8 cellular contexts compared by ENCODE assay signal in genomic region chr10:6144609-6145413, GRCh38. TPM values are rescaled to one million over a fixed set of nuclear protein-coding genes. Genes with fewer than 3 reads are reported as not detected.
DNase-seq lines count a peak whose midpoint lies in the region; ATAC-seq and TF ChIP-seq lines count a peak whose summit lies in the region.

No MANE protein-coding gene starts in this region.

- peak; percentile 67 for DNase-seq in NCI-H460 (ENCODE audit: extremely low read depth, low read depth)
- DNase-seq in activated CD4-positive, alpha-beta memory T cell treated with anti-CD3 and anti-CD28 coated beads, Interleukin-2, amount 10 ng/mL, durations not matched to agents 7 days and 5 days = peak; percentile 92
- DNase-seq in ecto neural progenitor cell (ENCODE audit: low spot score) = peak; percentile 88
- DNase-seq in lung (ENCODE audit: low spot score) = peak; percentile 91
- DNase-seq in stimulated activated CD4-positive, alpha-beta T cell treated with anti-CD3 and anti-CD28 coated beads, TNF-alpha, amount 100 ng/mL, for 24 hours (ENCODE audit: low read depth in 3 of 3) = peak; percentile 76 to 88 (median 81)

- H3K4me1 Mint-ChIP-seq in activated CD4-positive, alpha-beta memory T cell treated with anti-CD3 and anti-CD28 coated beads, Interleukin-2, amount 10 ng/mL, durations not matched to agents 7 days and 5 days = peaks cover 87% of the 10 kb centered on the region

- H3K27me3 ChIP-seq in lung (ENCODE audit: control insufficient read depth, insufficient read depth) = no peaks in the 10 kb centered on the region

- H3K27me3 Mint-ChIP-seq in activated CD4-positive, alpha-beta memory T cell treated with anti-CD3 and anti-CD28 coated beads, Interleukin-2, amount 10 ng/mL, durations not matched to agents 7 days and 5 days = no peaks in the 10 kb centered on the region

- no peaks in the 10 kb centered on the region for H3K9me3 Mint-ChIP-seq in activated CD4-positive, alpha-beta memory T cell treated with anti-CD3 and anti-CD28 coated beads, Interleukin-2, amount 10 ng/mL, durations not matched to agents 7 days and 5 days

- POLR2A ChIA-PET in activated CD4-positive, alpha-beta memory T cell treated with anti-CD3 and anti-CD28 coated beads, Interleukin-2, amount 10 ng/mL, durations not matched to agents 7 days and 5 days (lab: Charles Lee) = interaction anchor here (0.6 to 4.9 kb wide), 10 partner anchors 10 to 95 kb away, joined by 3 to 29 read pairs (median 6); no protein-coding TSS in a partner anchor

- H3K4me3 ChIP-seq in lung = peak overlapping the region; percentile 73

- H3K27ac Mint-ChIP-seq in activated CD4-positive, alpha-beta memory T cell treated with anti-CD3 and anti-CD28 coated beads, Interleukin-2, amount 10 ng/mL, durations not matched to agents 7 days and 5 days = peak overlapping the region; percentile 73

- H3K27ac ChIP-seq in 22Rv1 = peak overlapping the region; percentile 40; the same call in 1 of the 2 replicates
- H3K27ac ChIP-seq in lung (ENCODE audit: low read depth in 1 of 2, low read length in 1 of 2) = peak overlapping the region; percentile 82

- 0 to 1% methylated on average over 65 to 106 of the region's 106 CpGs for WGBS in lung, 2 donors

- no peaks in the 10 kb centered on the region for H3K9me3 ChIP-seq in lung (ENCODE audit: control insufficient read depth in 2 of 2, insufficient read depth in 1 of 2, low read length in 1 of 2)

- ATAC-seq in GM18511 (IDR thresholded peaks at IDR 0.05; ENCODE audit: unreplicated experiment) = peak; percentile 70
- peak; percentile 68 for ATAC-seq in HG02981 (IDR thresholded peaks at IDR 0.05; ENCODE audit: unreplicated experiment)
- peak; percentile 93 for ATAC-seq in lung (ENCODE audit: insufficient read depth, low FRiP score)

- CTCF ChIA-PET in activated CD4-positive, alpha-beta memory T cell treated with anti-CD3 and anti-CD28 coated beads, Interleukin-2, amount 10 ng/mL, durations not matched to agents 7 days and 5 days (lab: Charles Lee) = interaction anchor here (0.7 to 2.1 kb wide), 10 partner anchors 8 to 257 kb away, joined by 3 to 6 read pairs (median 4); partner anchors contain the start of genes FBH1 and PFKFB3

- peak overlapping the region; percentile 84 for H3K4me3 Mint-ChIP-seq in activated CD4-positive, alpha-beta memory T cell treated with anti-CD3 and anti-CD28 coated beads, Interleukin-2, amount 10 ng/mL, durations not matched to agents 7 days and 5 days

- peaks cover 0 to 4% of the 10 kb centered on the region in 2 donors for H3K4me1 ChIP-seq in lung (ENCODE audit: control insufficient read depth in 2 of 2, insufficient read depth in 2 of 2, low read length in 2 of 2)

- TF ChIP-seq CTCF in 22Rv1 (IDR thresholded peaks at IDR 0.05) (no peak), lung (IDR thresholded peaks at IDR 0.05; ENCODE audit: control extremely low read depth, extremely low read depth) (no peak)

- no peaks in the 10 kb centered on the region for H3K36me3 ChIP-seq in lung (ENCODE audit: control insufficient read depth in 2 of 2, insufficient read depth in 2 of 2, low read length in 2 of 2)

- H3K36me3 Mint-ChIP-seq in activated CD4-positive, alpha-beta memory T cell treated with anti-CD3 and anti-CD28 coated beads, Interleukin-2, amount 10 ng/mL, durations not matched to agents 7 days and 5 days (ENCODE audit: low read depth) = peaks cover 23% of the 10 kb centered on the region

RNA-seq across cellular contexts. Expression of gene RBM17, which starts 56.0 kb away (rescaled TPM):
- 33.8 and 40.2 TPM in 2 replicates for total RNA-seq in NCI-H460 (2014; rRNA removed; shearing (Covaris generic))
- 112 and 121 TPM in 2 replicates for polyA plus RNA-seq in NCI-H460 (2014; cell fraction: nucleus; rRNA removed)
- 100 to 1,000 TPM; 155 to 157 TPM for total RNA-seq in activated CD4-positive, alpha-beta memory T cell treated with anti-CD3 and anti-CD28 coated beads, Interleukin-2, amount 10 ng/mL, durations not matched to agents 7 days and 5 days
- total RNA-seq in lung = 100 to 1,000 TPM in 1 of 2 donors, 10 to 100 TPM in 1; 84.5 to 103 TPM
- 10 to 100 TPM; 65.5 to 76.7 TPM for polyA plus RNA-seq in lung

RNA-seq across cellular contexts. Expression of gene PFKFB3, which starts 57.9 kb away (rescaled TPM):
- total RNA-seq in NCI-H460 (2014; rRNA removed; shearing (Covaris generic)) = 15.0 and 15.1 TPM in 2 replicates
- polyA plus RNA-seq in NCI-H460 (2014; cell fraction: nucleus; rRNA removed) = 14.3 and 16.5 TPM in 2 replicates
- total RNA-seq in activated CD4-positive, alpha-beta memory T cell treated with anti-CD3 and anti-CD28 coated beads, Interleukin-2, amount 10 ng/mL, durations not matched to agents 7 days and 5 days = 10 to 100 TPM; 66.8 to 69.4 TPM
- total RNA-seq in lung = 10 to 100 TPM; 40.0 to 92.6 TPM
- polyA plus RNA-seq in lung = 100 to 1,000 TPM in 1 of 2 donors, 10 to 100 TPM in 1; 11.4 to 234 TPM

Comparison
In these comparisons a context has a peak if more than half of its experiments do, and no peak if none do; other contexts are left out.
1. Peak in every context shown above with its lines: DNase-seq, ATAC-seq, H3K4me3 ChIP-seq and H3K27ac ChIP-seq.